Comparison of ENCODE assay signal across 13 cellular contexts in the genomic region with DNA sequence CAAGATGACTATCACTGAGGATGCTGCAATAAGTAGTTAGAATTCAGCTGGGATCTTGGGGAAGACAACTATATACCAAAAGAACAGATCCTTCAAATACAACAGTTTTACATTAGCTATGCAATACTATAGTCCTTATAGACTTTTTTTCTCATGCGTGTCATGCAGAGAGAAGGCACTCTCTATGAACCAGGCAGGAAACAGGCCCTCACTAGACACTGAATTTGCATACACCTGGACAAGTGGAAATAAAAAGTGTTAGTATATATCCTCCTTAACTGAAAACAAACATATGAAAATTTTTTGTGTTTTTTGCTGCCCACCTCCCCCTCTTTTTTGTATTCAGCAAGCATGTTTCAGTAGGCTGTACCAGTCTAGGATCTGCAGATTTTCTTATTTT. TPM values are rescaled to one million over a fixed set of nuclear protein-coding genes. Genes with fewer than 3 reads are reported as not detected.
DNase-seq lines count a peak whose midpoint lies in the region; ATAC-seq and TF ChIP-seq lines count a peak whose summit lies in the region.
"Had no signal": no experiment of that assay in that cellular context is flagged by ENCODE, and none has a peak within 500 bp of the region (broad histone marks: within the 10 kb centered on the region; RNA-seq: fewer than 3 reads in every experiment).

No MANE protein-coding gene starts in this region.

- H3K36me3 Mint-ChIP-seq in activated naive CD4-positive, alpha-beta T cell treated with anti-CD3 and anti-CD28 coated beads, Interleukin-2, amount 50 U/mL, for 72 hours = peaks cover 7 to 22% of the 10 kb centered on the region in 2 donors

- DNase-seq in DMS153 treated with DMSO at 0.1 percent for 48 hours (lab: John Stamatoyannopoulos, UW; ENCODE audit: unreplicated experiment) (peak; percentile 37), NAMALWA (ENCODE audit: low spot score) (peak; percentile 82), erythroblast (lab: John Stamatoyannopoulos, UW) (no peak), A673 (ENCODE audit: low spot score) (no peak)
- DNase-seq in activated CD4-positive, alpha-beta T cell treated with anti-CD3 and anti-CD28 coated beads, Interleukin-2, amount 50 U/mL, for 48 hours = no peak
- no peak for DNase-seq in activated naive CD4-positive, alpha-beta T cell treated with anti-CD3 and anti-CD28 coated beads, Interleukin-2, amount 50 U/mL, for 72 hours (ENCODE audit: low spot score in 2 of 2)
- DNase-seq: C1 segment of cervical spinal cord; central memory CD4-positive, alpha-beta T cell; foreskin fibroblast; H9 had no signal

- POLR2A ChIA-PET in A673 (lab: Charles Lee; ENCODE audit: low non-redundant PET) = no interaction called here

- no peak for TF ChIP-seq CTCF in A673 (conservative IDR thresholded peaks at IDR 0.05; ENCODE audit: low read depth, low read length)

- ATAC-seq in GM19372 (IDR thresholded peaks at IDR 0.05; ENCODE audit: low read depth, unreplicated experiment) = peak; percentile 92
- peak; percentile 97 for ATAC-seq in HG02884 (IDR thresholded peaks at IDR 0.05; ENCODE audit: unreplicated experiment)
- ATAC-seq in activated naive CD4-positive, alpha-beta T cell treated with anti-CD3 and anti-CD28 coated beads, Interleukin-2, amount 50 U/mL, for 72 hours = no peak

- no peaks in the 10 kb centered on the region for H3K9me3 Mint-ChIP-seq in activated naive CD4-positive, alpha-beta T cell treated with anti-CD3 and anti-CD28 coated beads, Interleukin-2, amount 50 U/mL, for 72 hours
- H3K9me3 Mint-ChIP-seq: H9 had no signal

- TF ChIP-seq POLR2A in erythroblast (IDR thresholded peaks at IDR 0.05; ENCODE audit: low read length) = no peak

- no peak overlapping the region for H3K4me3 ChIP-seq in A673 (ENCODE audit: low read depth, low read length, poor library complexity, severe bottlenecking)
- H3K4me3 ChIP-seq: SJSA1 had no signal

- H3K4me1 ChIP-seq in A673 (ENCODE audit: insufficient read depth, low read length, poor library complexity, severe bottlenecking) = no peaks in the 10 kb centered on the region
- H3K4me1 ChIP-seq: SJSA1 had no signal

- intact Hi-C loops in A673 (cut with micrococcal nuclease; ENCODE audit: unreplicated experiment) = no loop called here

- H3K36me3 ChIP-seq in A673 (ENCODE audit: insufficient read depth, low read length, poor library complexity, severe bottlenecking) = peaks cover 34% of the 10 kb centered on the region

- no peaks in the 10 kb centered on the region for H3K27me3 ChIP-seq in A673 (replicated peaks; ENCODE audit: insufficient read depth, low read depth, low read length, poor library complexity)
- H3K27me3 ChIP-seq: SJSA1 had no signal

- H3K27ac ChIP-seq in A673 (ENCODE audit: low read depth, low read length, poor library complexity, severe bottlenecking) = no peak overlapping the region
- H3K27ac ChIP-seq: SJSA1 had no signal

- CTCF ChIA-PET in A673 (lab: Charles Lee) = no interaction called here

- no peaks in the 10 kb centered on the region for H3K9me3 ChIP-seq in A673 (ENCODE audit: low read depth, low read length, poor library complexity, severe bottlenecking)
- H3K9me3 ChIP-seq: SJSA1 had no signal

- BruUV-seq in A673 (replicated peaks; lab: Mats Ljungman, UMichigan) = no TSS peak

- no peak overlapping the region for H3K27ac Mint-ChIP-seq in activated naive CD4-positive, alpha-beta T cell treated with anti-CD3 and anti-CD28 coated beads, Interleukin-2, amount 50 U/mL, for 72 hours

RNA-seq across cellular contexts. Expression of gene TMCO1, which starts 29.9 kb away (rescaled TPM):
- total RNA-seq in activated naive CD4-positive, alpha-beta T cell treated with anti-CD3 and anti-CD28 coated beads, Interleukin-2, amount 50 U/mL, for 72 hours = 10 to 100 TPM; 58.1 to 72.0 TPM
- 95.7 and 116 TPM in 2 replicates for total RNA-seq in A673 (2021)

RNA-seq across cellular contexts. Expression of gene ALDH9A1, which starts 40.4 kb away (rescaled TPM):
- total RNA-seq in activated naive CD4-positive, alpha-beta T cell treated with anti-CD3 and anti-CD28 coated beads, Interleukin-2, amount 50 U/mL, for 72 hours = 10 to 100 TPM; 23.9 to 31.6 TPM
- 81.7 and 83.0 TPM in 2 replicates for total RNA-seq in A673 (2021)

Comparison
In these comparisons a context has a peak if more than half of its experiments do, and no peak if none do; other contexts are left out.
1. DNase-seq: peak in DMS153 treated with DMSO at 0.1 percent for 48 hours (single experiment) and NAMALWA (single experiment); none in activated CD4-positive, alpha-beta T cell treated with anti-CD3 and anti-CD28 coated beads, Interleukin-2, amount 50 U/mL, for 48 hours (0 of 2), activated naive CD4-positive, alpha-beta T cell treated with anti-CD3 and anti-CD28 coated beads, Interleukin-2, amount 50 U/mL, for 72 hours (0 of 2), erythroblast (0 of 2) and A673 (single experiment).
2. ATAC-seq: peak in GM19372 (single experiment) and HG02884 (single experiment); none in activated naive CD4-positive, alpha-beta T cell treated with anti-CD3 and anti-CD28 coated beads, Interleukin-2, amount 50 U/mL, for 72 hours (0 of 2).